ENCODE assay signal across 1 cellular context in the genomic region with DNA sequence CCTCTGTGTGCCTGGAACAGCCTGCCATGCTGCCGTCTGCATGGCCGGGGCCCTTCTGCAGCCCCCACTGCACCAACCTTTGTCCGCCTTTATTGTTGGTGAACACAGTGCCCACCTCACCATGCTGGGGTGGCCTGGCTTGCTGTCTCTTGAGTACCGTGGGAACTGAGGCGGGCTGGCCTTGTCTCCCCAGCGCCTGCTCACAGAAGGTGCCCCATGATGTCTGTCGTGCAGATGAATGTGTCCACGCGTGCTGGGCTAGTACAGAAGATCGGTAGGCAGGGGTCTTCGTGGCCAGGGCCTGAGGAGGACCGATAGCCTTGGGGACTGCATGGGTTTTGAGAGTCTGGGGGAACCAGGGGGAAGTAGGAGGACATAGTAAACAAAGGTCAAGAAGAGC.
TF ChIP-seq lines count a peak whose summit lies in the region.

No MANE protein-coding gene starts in this region.

TF ChIP-seq in WTC11, 78 proteins besides CTCF, POLR2A, EP300 and RAD21 (continued from another document):
- TF ChIP-seq, protein P1, sequence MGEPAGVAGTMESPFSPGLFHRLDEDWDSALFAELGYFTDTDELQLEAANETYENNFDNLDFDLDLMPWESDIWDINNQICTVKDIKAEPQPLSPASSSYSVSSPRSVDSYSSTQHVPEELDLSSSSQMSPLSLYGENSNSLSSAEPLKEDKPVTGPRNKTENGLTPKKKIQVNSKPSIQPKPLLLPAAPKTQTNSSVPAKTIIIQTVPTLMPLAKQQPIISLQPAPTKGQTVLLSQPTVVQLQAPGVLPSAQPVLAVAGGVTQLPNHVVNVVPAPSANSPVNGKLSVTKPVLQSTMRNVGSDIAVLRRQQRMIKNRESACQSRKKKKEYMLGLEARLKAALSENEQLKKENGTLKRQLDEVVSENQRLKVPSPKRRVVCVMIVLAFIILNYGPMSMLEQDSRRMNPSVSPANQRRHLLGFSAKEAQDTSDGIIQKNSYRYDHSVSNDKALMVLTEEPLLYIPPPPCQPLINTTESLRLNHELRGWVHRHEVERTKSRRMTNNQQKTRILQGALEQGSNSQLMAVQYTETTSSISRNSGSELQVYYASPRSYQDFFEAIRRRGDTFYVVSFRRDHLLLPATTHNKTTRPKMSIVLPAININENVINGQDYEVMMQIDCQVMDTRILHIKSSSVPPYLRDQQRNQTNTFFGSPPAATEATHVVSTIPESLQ (CRISPR knock-in tag; IDR thresholded peaks at IDR 0.05) = no peak
- TF ChIP-seq JAZF1 (CRISPR knock-in tag; IDR thresholded peaks at IDR 0.05) (no peak), TEAD1 (CRISPR knock-in tag; IDR thresholded peaks at IDR 0.05) (no peak), ZNF232 (CRISPR knock-in tag; IDR thresholded peaks at IDR 0.05) (no peak), E2F1 (CRISPR knock-in tag; IDR thresholded peaks at IDR 0.05) (no peak)
- TF ChIP-seq, protein P2, sequence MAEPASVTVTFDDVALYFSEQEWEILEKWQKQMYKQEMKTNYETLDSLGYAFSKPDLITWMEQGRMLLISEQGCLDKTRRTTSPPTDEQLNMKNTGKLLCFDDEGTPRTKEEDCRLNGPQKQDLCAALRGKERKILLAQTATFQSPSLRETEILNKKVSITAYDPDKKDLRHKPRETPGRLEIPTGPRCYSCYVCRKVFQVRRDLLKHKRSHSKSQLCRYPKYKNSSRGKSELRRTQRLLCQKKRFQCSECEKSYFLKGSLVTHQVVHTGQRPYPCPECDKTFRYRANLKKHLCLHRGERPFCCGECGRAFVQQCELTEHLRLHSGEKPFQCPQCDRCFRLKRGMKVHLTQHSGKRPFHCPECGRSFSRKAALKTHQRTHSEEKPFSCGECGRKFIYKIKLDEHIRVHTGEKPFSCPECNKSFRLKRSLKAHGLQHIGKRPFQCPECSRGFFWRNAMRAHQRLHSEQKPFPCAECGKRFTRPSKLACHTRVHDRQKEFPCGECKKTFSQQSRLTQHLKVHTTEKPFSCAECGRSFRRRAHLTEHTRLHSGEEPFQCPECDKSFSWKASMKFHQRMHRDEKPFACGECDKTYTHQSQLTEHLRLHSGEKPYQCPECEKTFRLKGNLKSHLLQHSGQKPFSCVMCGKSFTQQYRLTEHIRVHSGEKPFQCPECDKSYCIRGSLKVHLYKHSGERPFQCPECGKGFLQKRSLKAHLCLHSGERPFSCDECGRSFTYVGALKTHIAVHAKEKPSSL (CRISPR knock-in tag; conservative IDR thresholded peaks at IDR 0.05) = no peak
- TF ChIP-seq, protein P3, sequence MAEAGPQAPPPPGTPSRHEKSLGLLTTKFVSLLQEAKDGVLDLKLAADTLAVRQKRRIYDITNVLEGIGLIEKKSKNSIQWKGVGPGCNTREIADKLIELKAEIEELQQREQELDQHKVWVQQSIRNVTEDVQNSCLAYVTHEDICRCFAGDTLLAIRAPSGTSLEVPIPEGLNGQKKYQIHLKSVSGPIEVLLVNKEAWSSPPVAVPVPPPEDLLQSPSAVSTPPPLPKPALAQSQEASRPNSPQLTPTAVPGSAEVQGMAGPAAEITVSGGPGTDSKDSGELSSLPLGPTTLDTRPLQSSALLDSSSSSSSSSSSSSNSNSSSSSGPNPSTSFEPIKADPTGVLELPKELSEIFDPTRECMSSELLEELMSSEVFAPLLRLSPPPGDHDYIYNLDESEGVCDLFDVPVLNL (CRISPR knock-in tag; IDR thresholded peaks at IDR 0.05; ENCODE audit: borderline replicate concordance, low read depth) = no peak
